In the genomic region with DNA sequence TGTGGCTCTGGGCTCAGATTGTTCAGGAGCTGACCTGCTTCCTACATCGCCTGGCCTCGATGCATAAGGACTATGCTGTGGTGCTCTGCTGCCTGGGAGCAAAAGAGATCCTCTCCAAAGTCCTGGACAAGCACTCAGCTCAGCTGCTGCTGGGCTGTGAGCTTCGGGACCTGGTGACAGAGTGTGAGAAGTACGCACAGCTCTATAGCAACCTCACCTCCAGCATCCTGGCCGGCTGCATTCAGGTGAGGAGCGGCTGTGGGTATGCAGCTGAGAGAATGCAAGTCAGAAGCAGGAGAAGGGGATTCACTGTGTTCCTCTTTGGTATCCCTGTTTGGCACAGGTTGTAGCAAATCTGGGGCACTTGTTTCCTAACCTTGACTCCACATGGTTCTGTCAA, we compare ENCODE assay signal across 22 cellular contexts. TPM values are rescaled to one million over a fixed set of nuclear protein-coding genes. Genes with fewer than 3 reads are reported as not detected.
DNase-seq lines count a peak whose midpoint lies in the region; ATAC-seq and TF ChIP-seq lines count a peak whose summit lies in the region.
"Had no signal": no experiment of that assay in that cellular context is flagged by ENCODE, and none has a peak within 500 bp of the region (broad histone marks: within the 10 kb centered on the region; RNA-seq: fewer than 3 reads in every experiment).

No MANE protein-coding gene starts in this region.

- H3K4me3 Mint-ChIP-seq in activated naive CD4-positive, alpha-beta T cell treated with anti-CD3 and anti-CD28 coated beads, Interleukin-2, amount 10 ng/mL, durations not matched to agents 7 days and 5 days, result no peak overlapping the region
- no peak overlapping the region for H3K4me3 Mint-ChIP-seq in activated naive CD4-positive, alpha-beta T cell treated with anti-CD3 and anti-CD28 coated beads for 36 hours
- H3K4me3 Mint-ChIP-seq: CD4-positive, CD25-positive, alpha-beta regulatory T cell had no signal

- peaks cover 18% of the 10 kb centered on the region for H3K36me3 ChIP-seq in RWPE2 (ENCODE audit: low read depth)
- peaks cover 0 to 83% (median 44%) of the 10 kb centered on the region in 4 donors for H3K36me3 ChIP-seq in sigmoid colon
- H3K36me3 ChIP-seq: MG63 had no signal

- TF ChIP-seq EP300 in sigmoid colon (IDR thresholded peaks at IDR 0.05), result no peak

- no peaks in the 10 kb centered on the region for H3K9me3 Mint-ChIP-seq in activated naive CD4-positive, alpha-beta T cell treated with anti-CD3 and anti-CD28 coated beads, Interleukin-2, amount 10 ng/mL, durations not matched to agents 7 days and 5 days
- no peaks in the 10 kb centered on the region for H3K9me3 Mint-ChIP-seq in activated naive CD4-positive, alpha-beta T cell treated with anti-CD3 and anti-CD28 coated beads for 36 hours
- H3K9me3 Mint-ChIP-seq: CD4-positive, CD25-positive, alpha-beta regulatory T cell had no signal

- no peaks in the 10 kb centered on the region for H3K9me3 ChIP-seq in RWPE2 (ENCODE audit: severe bottlenecking)
- H3K9me3 ChIP-seq in sigmoid colon, result no peaks in the 10 kb centered on the region
- H3K9me3 ChIP-seq: BLaER1, MG63 had no signal

- intact Hi-C loops in activated naive CD4-positive, alpha-beta T cell treated with anti-CD3 and anti-CD28 coated beads for 36 hours (cut with micrococcal nuclease), result no loop called here
- intact Hi-C loops in sigmoid colon (cut with DNase I), result no loop called here

- 92 to 94% methylated on average over 6 of the region's 6 CpGs for WGBS in sigmoid colon, 2 donors

- H3K4me3 ChIP-seq in RWPE2 (ENCODE audit: severe bottlenecking) (no peak overlapping the region), coronary artery (no peak overlapping the region), sigmoid colon (no peak overlapping the region)
- H3K4me3 ChIP-seq: BLaER1, GM23248, MG63 had no signal

- no peaks in the 10 kb centered on the region for H3K4me1 ChIP-seq in RWPE2 (ENCODE audit: insufficient read depth, poor library complexity, severe bottlenecking)
- no peaks in the 10 kb centered on the region for H3K4me1 ChIP-seq in sigmoid colon
- H3K4me1 ChIP-seq: BLaER1 had no signal

- H3K27me3 ChIP-seq in RWPE2 (ENCODE audit: insufficient read depth, poor library complexity, severe bottlenecking) (no peaks in the 10 kb centered on the region), sigmoid colon (no peaks in the 10 kb centered on the region)
- H3K27me3 ChIP-seq: BLaER1, MG63 had no signal

- TF ChIP-seq CTCF in RWPE2 (IDR thresholded peaks at IDR 0.05; ENCODE audit: poor library complexity, severe bottlenecking) (no peak), coronary artery (IDR thresholded peaks at IDR 0.05) (no peak), sigmoid colon (IDR thresholded peaks at IDR 0.05) (no peak)

- peaks cover 37% of the 10 kb centered on the region for H3K36me3 Mint-ChIP-seq in activated naive CD4-positive, alpha-beta T cell treated with anti-CD3 and anti-CD28 coated beads, Interleukin-2, amount 10 ng/mL, durations not matched to agents 7 days and 5 days
- H3K36me3 Mint-ChIP-seq in activated naive CD4-positive, alpha-beta T cell treated with anti-CD3 and anti-CD28 coated beads for 36 hours (ENCODE audit: low read depth), result peaks cover 26% of the 10 kb centered on the region

- no peak overlapping the region for H3K27ac ChIP-seq in RWPE2 (ENCODE audit: poor library complexity, severe bottlenecking)
- no peak overlapping the region for H3K27ac ChIP-seq in coronary artery
- H3K27ac ChIP-seq in sigmoid colon, result no peak overlapping the region
- H3K27ac ChIP-seq: BLaER1, GM23248 had no signal

- CTCF ChIA-PET in activated naive CD4-positive, alpha-beta T cell treated with anti-CD3 and anti-CD28 coated beads, Interleukin-2, amount 10 ng/mL, durations not matched to agents 7 days and 5 days (lab: Charles Lee), result no interaction called here
- CTCF ChIA-PET in activated naive CD4-positive, alpha-beta T cell treated with anti-CD3 and anti-CD28 coated beads for 36 hours (lab: Charles Lee), result no interaction called here

- peak; percentile 6 for DNase-seq in activated naive CD4-positive, alpha-beta T cell treated with anti-CD3 and anti-CD28 coated beads, Interleukin-2, amount 10 ng/mL, durations not matched to agents 7 days and 5 days
- DNase-seq in activated naive CD4-positive, alpha-beta T cell treated with anti-CD3 and anti-CD28 coated beads for 36 hours, result no peak
- peak; percentile 16 for DNase-seq in RWPE2 (ENCODE audit: low spot score)
- peak; percentile 28 for DNase-seq in coronary artery (ENCODE audit: low spot score)
- DNase-seq in sigmoid colon, result peak; percentile 32
- DNase-seq in NCI-H1436 treated with DMSO at 0.1 percent for 48 hours (lab: John Stamatoyannopoulos, UW), result no peak
- no peak for DNase-seq in GM19240 (ENCODE audit: insufficient read length, low spot score)
- DNase-seq in T1000 (lab: John Stamatoyannopoulos, UW), result no peak
- DNase-seq: CD4-positive, CD25-positive, alpha-beta regulatory T cell; GM23248; H7; KBM-7; MG63; NCI-H1694; NCI-H2029 treated with DMSO at 0.1 percent for 48 hours; NCI-H2227 treated with DMSO at 0.1 percent for 48 hours; NCI-H526 treated with DMSO at 0.1 percent for 48 hours; RPMI8226; SHP77 treated with DMSO at 0.1 percent for 48 hours had no signal

- ATAC-seq in RWPE2 (ENCODE audit: low read depth), result no peak

- H3K4me1 Mint-ChIP-seq in activated naive CD4-positive, alpha-beta T cell treated with anti-CD3 and anti-CD28 coated beads, Interleukin-2, amount 10 ng/mL, durations not matched to agents 7 days and 5 days, result peaks cover 4% of the 10 kb centered on the region
- H3K4me1 Mint-ChIP-seq in activated naive CD4-positive, alpha-beta T cell treated with anti-CD3 and anti-CD28 coated beads for 36 hours (ENCODE audit: low read depth), result no peaks in the 10 kb centered on the region

- no peaks in the 10 kb centered on the region for H3K27me3 Mint-ChIP-seq in activated naive CD4-positive, alpha-beta T cell treated with anti-CD3 and anti-CD28 coated beads, Interleukin-2, amount 10 ng/mL, durations not matched to agents 7 days and 5 days
- H3K27me3 Mint-ChIP-seq in activated naive CD4-positive, alpha-beta T cell treated with anti-CD3 and anti-CD28 coated beads for 36 hours (ENCODE audit: low read depth), result no peaks in the 10 kb centered on the region
- H3K27me3 Mint-ChIP-seq: CD4-positive, CD25-positive, alpha-beta regulatory T cell had no signal

- H3K27ac Mint-ChIP-seq in activated naive CD4-positive, alpha-beta T cell treated with anti-CD3 and anti-CD28 coated beads, Interleukin-2, amount 10 ng/mL, durations not matched to agents 7 days and 5 days, result peak overlapping the region; percentile 12
- no peak overlapping the region for H3K27ac Mint-ChIP-seq in activated naive CD4-positive, alpha-beta T cell treated with anti-CD3 and anti-CD28 coated beads for 36 hours

- TF ChIP-seq POLR2A in sigmoid colon (IDR thresholded peaks at IDR 0.05), result no peak

RNA-seq across cellular contexts. Expression of gene CUL9, which starts 17.9 kb away (rescaled TPM):
- 10 to 100 TPM; 43.1 to 49.3 TPM for total RNA-seq in activated naive CD4-positive, alpha-beta T cell treated with anti-CD3 and anti-CD28 coated beads for 36 hours
- 10 to 100 TPM; 21.7 to 49.6 (median 31.9) TPM for total RNA-seq in sigmoid colon
- polyA plus RNA-seq in sigmoid colon, result 10 to 100 TPM in 2 of 3 donors, 1 to 10 TPM in 1; 5.1 to 32.9 (median 12.6) TPM

RNA-seq across cellular contexts. Expression of gene SRF, which starts 28.8 kb away (rescaled TPM):
- 10 to 100 TPM; 27.8 to 28.2 TPM for total RNA-seq in activated naive CD4-positive, alpha-beta T cell treated with anti-CD3 and anti-CD28 coated beads for 36 hours
- total RNA-seq in sigmoid colon, result 10 to 100 TPM; 64.2 to 96.9 (median 89.1) TPM
- 10 to 100 TPM; 12.6 to 31.2 (median 13.9) TPM for polyA plus RNA-seq in sigmoid colon

RNA-seq across cellular contexts. Expression of gene DNPH1, which starts 29.4 kb away (rescaled TPM):
- total RNA-seq in activated naive CD4-positive, alpha-beta T cell treated with anti-CD3 and anti-CD28 coated beads for 36 hours, result 10 to 100 TPM; 59.7 to 59.8 TPM
- 10 to 100 TPM; 32.1 to 96.0 (median 90.3) TPM for total RNA-seq in sigmoid colon
- 100 to 1,000 TPM; 155 to 188 (median 163) TPM for polyA plus RNA-seq in sigmoid colon

RNA-seq across cellular contexts. Expression of gene TTBK1, which starts 43.4 kb away (rescaled TPM):
- under 1 TPM in 1 of 2 experiments, not detected in 1; 0.02 TPM for total RNA-seq in activated naive CD4-positive, alpha-beta T cell treated with anti-CD3 and anti-CD28 coated beads for 36 hours
- total RNA-seq in sigmoid colon, result under 1 TPM in 3 of 4 donors, not detected in 1; under 0.01 to 0.55 (median 0.27) TPM
- under 1 TPM; under 0.01 to 0.41 (median 0.23) TPM for polyA plus RNA-seq in sigmoid colon
- total RNA-seq: GM23248, H7, NCI-H460 had no signal
- polyA plus RNA-seq: AG04450; CD4-positive, CD25-positive, alpha-beta regulatory T cell; GM23248 had no signal

Comparison
In these comparisons a context has a peak if more than half of its experiments do, and no peak if none do; other contexts are left out.
1. DNase-seq: peak in activated naive CD4-positive, alpha-beta T cell treated with anti-CD3 and anti-CD28 coated beads, Interleukin-2, amount 10 ng/mL, durations not matched to agents 7 days and 5 days (single experiment), RWPE2 (single experiment), coronary artery (single experiment) and sigmoid colon (single experiment); none in activated naive CD4-positive, alpha-beta T cell treated with anti-CD3 and anti-CD28 coated beads for 36 hours (single experiment), NCI-H1436 treated with DMSO at 0.1 percent for 48 hours (single experiment), GM19240 (single experiment) and T1000 (single experiment).